9 cellular contexts compared by ENCODE assay signal in genomic region chr19:1256646-1257474, GRCh38. TPM values are rescaled to one million over a fixed set of nuclear protein-coding genes. Genes with fewer than 3 reads are reported as not detected.
DNase-seq lines count a peak whose midpoint lies in the region; ATAC-seq, FAIRE-seq and TF ChIP-seq lines count a peak whose summit lies in the region.
"Had no signal": no experiment of that assay in that cellular context is flagged by ENCODE, and none has a peak within 500 bp of the region (broad histone marks: within the 10 kb centered on the region; RNA-seq: fewer than 3 reads in every experiment).

No MANE protein-coding gene starts in this region.

- H3K9me3 Mint-ChIP-seq in stimulated activated naive CD8-positive, alpha-beta T cell treated with anti-CD3 and anti-CD28 coated beads, Interleukin-15, Interleukin-2, amounts not matched to agents 100 ng/mL and 50 ng/mL, for 24 hours: no peaks in the 10 kb centered on the region
- no peaks in the 10 kb centered on the region for H3K9me3 Mint-ChIP-seq in chondrocyte (ENCODE audit: low read depth)
- H3K9me3 Mint-ChIP-seq in nephron progenitor cell: no peaks in the 10 kb centered on the region

- peak overlapping the region; percentile 93 for H3K27ac Mint-ChIP-seq in stimulated activated naive CD8-positive, alpha-beta T cell treated with anti-CD3 and anti-CD28 coated beads, Interleukin-15, Interleukin-2, amounts not matched to agents 100 ng/mL and 50 ng/mL, for 24 hours
- H3K27ac Mint-ChIP-seq in chondrocyte (ENCODE audit: unreplicated experiment) (peak overlapping the region; percentile 88), nephron progenitor cell (peak overlapping the region; percentile 87)

- ATAC-seq in stimulated activated naive CD8-positive, alpha-beta T cell treated with anti-CD3 and anti-CD28 coated beads, Interleukin-15, Interleukin-2, amounts not matched to agents 100 U/mL and 50 U/mL, for 24 hours: no peak
- ATAC-seq in HG03139 (IDR thresholded peaks at IDR 0.05; ENCODE audit: unreplicated experiment): no peak

- H3K4me3 Mint-ChIP-seq in stimulated activated naive CD8-positive, alpha-beta T cell treated with anti-CD3 and anti-CD28 coated beads, Interleukin-15, Interleukin-2, amounts not matched to agents 100 ng/mL and 50 ng/mL, for 24 hours: peak overlapping the region; percentile 58
- H3K4me3 Mint-ChIP-seq in chondrocyte (ENCODE audit: unreplicated experiment) (no peak overlapping the region), nephron progenitor cell (no peak overlapping the region)

- no peaks in the 10 kb centered on the region for H3K27me3 Mint-ChIP-seq in stimulated activated naive CD8-positive, alpha-beta T cell treated with anti-CD3 and anti-CD28 coated beads, Interleukin-15, Interleukin-2, amounts not matched to agents 100 ng/mL and 50 ng/mL, for 24 hours
- H3K27me3 Mint-ChIP-seq in chondrocyte (ENCODE audit: low read depth): no peaks in the 10 kb centered on the region
- peaks cover 3% of the 10 kb centered on the region for H3K27me3 Mint-ChIP-seq in nephron progenitor cell (ENCODE audit: low read depth, poor library complexity)

- peaks cover 32% of the 10 kb centered on the region for H3K36me3 Mint-ChIP-seq in stimulated activated naive CD8-positive, alpha-beta T cell treated with anti-CD3 and anti-CD28 coated beads, Interleukin-15, Interleukin-2, amounts not matched to agents 100 ng/mL and 50 ng/mL, for 24 hours (ENCODE audit: low read depth)
- H3K36me3 Mint-ChIP-seq in chondrocyte (ENCODE audit: low read depth) (peaks cover 20% of the 10 kb centered on the region), nephron progenitor cell (ENCODE audit: low read depth) (peaks cover 19% of the 10 kb centered on the region)

- no peak for FAIRE-seq in urothelium cell line (lab: Jason Lieb, UNC)
- FAIRE-seq: HTR-8/SVneo had no signal

- H3K4me1 Mint-ChIP-seq in stimulated activated naive CD8-positive, alpha-beta T cell treated with anti-CD3 and anti-CD28 coated beads, Interleukin-15, Interleukin-2, amounts not matched to agents 100 ng/mL and 50 ng/mL, for 24 hours (ENCODE audit: low read depth): peaks cover 58% of the 10 kb centered on the region
- H3K4me1 Mint-ChIP-seq in chondrocyte (ENCODE audit: low read depth) (peaks cover 70% of the 10 kb centered on the region), nephron progenitor cell (peaks cover 54% of the 10 kb centered on the region)

- no peak for TF ChIP-seq CTCF in chondrocyte (IDR thresholded peaks at IDR 0.05)
- TF ChIP-seq CTCF in nephron progenitor cell (IDR thresholded peaks at IDR 0.05): no peak

- no peak for DNase-seq in stimulated activated naive CD8-positive, alpha-beta T cell treated with anti-CD3 and anti-CD28 coated beads, Interleukin-15, Interleukin-2, amounts not matched to agents 100 U/mL and 50 U/mL, for 24 hours
- DNase-seq in chondrocyte (ENCODE audit: low spot score) (no peak), nephron progenitor cell (no peak), urothelium cell line (ENCODE audit: low spot score) (no peak), SIG-M5 treated with dmso at 0.1 percent for 504 hours (lab: John Stamatoyannopoulos, UW; ENCODE audit: unreplicated experiment) (no peak)
- DNase-seq in effector CD4-positive, alpha-beta T cell: no peak

RNA-seq across cellular contexts. Expression of gene MIDN, which starts 8.5 kb away (rescaled TPM):
- 64.5 to 75.3 TPM (median 68.3 TPM) in 3 replicates for total RNA-seq in chondrocyte

RNA-seq across cellular contexts. Expression of gene CIRBP, which starts 12.3 kb away (rescaled TPM):
- 295 to 320 TPM (median 303 TPM) in 3 replicates for total RNA-seq in chondrocyte

RNA-seq across cellular contexts. Expression of gene ATP5F1D, which starts 15.3 kb away (rescaled TPM):
- 110 to 125 TPM (median 122 TPM) in 3 replicates for total RNA-seq in chondrocyte

RNA-seq across cellular contexts. Expression of gene FAM174C, which starts 18.5 kb away (rescaled TPM):
- 32.7 to 41.3 TPM (median 36.1 TPM) in 3 replicates for total RNA-seq in chondrocyte

RNA-seq across cellular contexts. Expression of gene CBARP, which starts 19.1 kb away (rescaled TPM):
- 4.8 to 9.0 TPM (median 7.6 TPM) in 3 replicates for total RNA-seq in chondrocyte
